In genomic region chr4:7266525-7267292, GRCh38 we compare ENCODE assay signal across 12 cellular contexts.
DNase-seq lines count a peak whose midpoint lies in the region; ATAC-seq, FAIRE-seq and TF ChIP-seq lines count a peak whose summit lies in the region.
"Had no signal": no experiment of that assay in that cellular context is flagged by ENCODE, and none has a peak within 500 bp of the region (broad histone marks: within the 10 kb centered on the region; RNA-seq: fewer than 3 reads in every experiment).

No MANE protein-coding gene starts in this region.

- H3K4me1 ChIP-seq in mesenchymal stem cell (ENCODE audit: control insufficient read depth, insufficient read depth, low read depth, low read length), result peaks cover 15% of the 10 kb centered on the region
- H3K4me1 ChIP-seq: upper lobe of right lung had no signal

- H3K27me3 ChIP-seq in BJ (ENCODE audit: control insufficient read depth, insufficient read depth, low read length) (no peaks in the 10 kb centered on the region), bronchial epithelial cell (ENCODE audit: control insufficient read depth, insufficient read depth, low read length) (no peaks in the 10 kb centered on the region), mesenchymal stem cell (ENCODE audit: control insufficient read depth in 1 of 2, insufficient read depth in 1 of 2, low read length in 2 of 2) (peaks cover 10 to 23% of the 10 kb centered on the region in 2 experiments), dorsolateral prefrontal cortex (peaks cover 0 to 3% (median 0%) of the 10 kb centered on the region in 45 donors)
- H3K27me3 ChIP-seq: upper lobe of right lung had no signal

- peaks cover 8% of the 10 kb centered on the region for H3K9me3 ChIP-seq in mesenchymal stem cell (ENCODE audit: control insufficient read depth, low read length)
- H3K9me3 ChIP-seq: upper lobe of right lung had no signal

- no peak for TF ChIP-seq CTCF in BJ (IDR thresholded peaks at IDR 0.05; ENCODE audit: insufficient read depth, low read depth, low read length)
- TF ChIP-seq CTCF in bronchial epithelial cell (IDR thresholded peaks at IDR 0.05; ENCODE audit: insufficient read depth, low read length, severe bottlenecking), result no peak
- no peak for TF ChIP-seq CTCF in dorsolateral prefrontal cortex (IDR thresholded peaks at IDR 0.05 in 54 of 56, conservative IDR thresholded peaks at IDR 0.05 in 2 of 56; ENCODE audit: low read depth in 1 of 56, partially characterized antibody in 56 of 56)

- no peak overlapping the region for H3K23ac ChIP-seq in mesenchymal stem cell (ENCODE audit: low read length in 2 of 2)

- CTCF ChIA-PET in BJ (lab: Yijun Ruan, JAX), result interaction anchor here (0.7 to 1.6 kb wide), 4 partner anchors 9 to 74 kb away, joined by 3 to 6 read pairs (median 5); partner anchors contain the start of gene SORCS2

- no peak overlapping the region for H3K14ac ChIP-seq in mesenchymal stem cell (ENCODE audit: low read length in 2 of 2)

- H4K91ac ChIP-seq in mesenchymal stem cell (ENCODE audit: low read length), result no peak overlapping the region

- no peaks in the 10 kb centered on the region for H3K79me1 ChIP-seq in mesenchymal stem cell (replicated peaks; ENCODE audit: low read length, poor library complexity, severe bottlenecking)

- POLR2A ChIA-PET in BJ (lab: Charles Lee), result no interaction called here

- H3K36me3 ChIP-seq in BJ (ENCODE audit: control insufficient read depth, insufficient read depth, low read length) (no peaks in the 10 kb centered on the region), bronchial epithelial cell (ENCODE audit: control insufficient read depth, insufficient read depth, low read length) (no peaks in the 10 kb centered on the region), mesenchymal stem cell (ENCODE audit: control insufficient read depth in 1 of 2, insufficient read depth in 2 of 2, low read depth in 1 of 2, low read length in 2 of 2) (no peaks in the 10 kb centered on the region)
- H3K36me3 ChIP-seq: upper lobe of right lung had no signal

- H2BK12ac ChIP-seq in mesenchymal stem cell (ENCODE audit: low read length in 2 of 2), result no peak overlapping the region

- WGBS in mesenchymal stem cell, result 68% methylated on average over 15 of the region's 18 CpGs

- no peak overlapping the region for H3K27ac ChIP-seq in mesenchymal stem cell (ENCODE audit: low read length, poor library complexity, severe bottlenecking)
- no peak overlapping the region for H3K27ac ChIP-seq in dorsolateral prefrontal cortex
- H3K27ac ChIP-seq: upper lobe of right lung had no signal

- H3K4ac ChIP-seq in mesenchymal stem cell (ENCODE audit: low read depth in 1 of 2, low read length in 2 of 2), result no peak overlapping the region

- DNase-seq in BJ (ENCODE audit: low read depth), result peak; percentile 41
- peak; percentile 83 for DNase-seq in M059J (ENCODE audit: low read depth)
- peak; percentile 59 for DNase-seq in bronchial epithelial cell (ENCODE audit: low read depth)
- peak; percentile 72 for DNase-seq in mesenchymal stem cell
- no peak for DNase-seq in NCI-H510A treated with DMSO at 0.1 percent for 48 hours (lab: John Stamatoyannopoulos, UW)
- DNase-seq in dorsolateral prefrontal cortex, result no peak
- no peak for DNase-seq in NK-92 treated with Interleukin-12 subunit alpha and Interleukin-12 subunit beta, amount 100 ng/mL, for 24 hours (lab: John Stamatoyannopoulos, UW)
- DNase-seq: activated CD4-positive, alpha-beta T cell treated with anti-CD3 and anti-CD28 coated beads, Interleukin-2, amount 10 ng/mL, durations not matched to agents 7 days and 5 days; DMS79; naive thymus-derived CD4-positive, alpha-beta T cell; upper lobe of right lung had no signal

- H2BK5ac ChIP-seq in mesenchymal stem cell (ENCODE audit: low read depth, low read length, poor library complexity, severe bottlenecking), result no peak overlapping the region

- no peak overlapping the region for H4K8ac ChIP-seq in mesenchymal stem cell (ENCODE audit: low read length)

- no peak for ATAC-seq in HG03108 (IDR thresholded peaks at IDR 0.05; ENCODE audit: unreplicated experiment)
- ATAC-seq: naive thymus-derived CD4-positive, alpha-beta T cell; upper lobe of right lung had no signal

- H2BK120ac ChIP-seq in mesenchymal stem cell (ENCODE audit: low read depth, low read length), result no peak overlapping the region

- H2AK5ac ChIP-seq in mesenchymal stem cell (ENCODE audit: low read length, severe bottlenecking), result no peak overlapping the region

- H3K4me2 ChIP-seq in mesenchymal stem cell (ENCODE audit: low read length, poor library complexity, severe bottlenecking), result no peak overlapping the region

- H2AFZ ChIP-seq in mesenchymal stem cell (ENCODE audit: low read depth, low read length), result no peak overlapping the region

- H2BK15ac ChIP-seq in mesenchymal stem cell (ENCODE audit: low read depth, poor library complexity, severe bottlenecking), result no peak overlapping the region

- no peak for FAIRE-seq in bronchial epithelial cell (lab: Jason Lieb, UNC)

- intact Hi-C loops in dorsolateral prefrontal cortex (cut with DNase I), result no loop called here

- no peak overlapping the region for H3K9ac ChIP-seq in mesenchymal stem cell (ENCODE audit: low read length)

- no peak overlapping the region for H3K4me3 ChIP-seq in BJ (ENCODE audit: low read depth, low read length)
- H3K4me3 ChIP-seq in bronchial epithelial cell (ENCODE audit: low read depth, low read length), result no peak overlapping the region
- H3K4me3 ChIP-seq in mesenchymal stem cell (ENCODE audit: insufficient read depth in 1 of 2, low read depth in 1 of 2, low read length in 2 of 2), result no peak overlapping the region
- H3K4me3 ChIP-seq in dorsolateral prefrontal cortex, result no peak overlapping the region
- H3K4me3 ChIP-seq: upper lobe of right lung had no signal

- no peak overlapping the region for H3K18ac ChIP-seq in mesenchymal stem cell (ENCODE audit: low read depth in 1 of 2, low read length in 2 of 2)

Comparison
In these comparisons a context has a peak if more than half of its experiments do, and no peak if none do; other contexts are left out.
1. DNase-seq: peak in BJ (single experiment), M059J (single experiment), bronchial epithelial cell (single experiment) and mesenchymal stem cell (single experiment); none in NCI-H510A treated with DMSO at 0.1 percent for 48 hours (single experiment), dorsolateral prefrontal cortex (0 of 10) and NK-92 treated with Interleukin-12 subunit alpha and Interleukin-12 subunit beta, amount 100 ng/mL, for 24 hours (single experiment).